In genomic region chr11:131037873-131038272, GRCh38 we compare ENCODE assay signal across 21 cellular contexts.
DNase-seq lines count a peak whose midpoint lies in the region; ATAC-seq and TF ChIP-seq lines count a peak whose summit lies in the region.
"Had no signal": no experiment of that assay in that cellular context is flagged by ENCODE, and none has a peak within 500 bp of the region (broad histone marks: within the 10 kb centered on the region; RNA-seq: fewer than 3 reads in every experiment).

No MANE protein-coding gene starts in this region.

- peak; percentile 23 for TF ChIP-seq CTCF in epithelial cell of proximal tubule (conservative IDR thresholded peaks at IDR 0.05; ENCODE audit: low read depth, low read length)
- peak; percentile 32 for TF ChIP-seq CTCF in progenitor cell of endocrine pancreas (IDR thresholded peaks at IDR 0.05; ENCODE audit: unreplicated experiment)
- TF ChIP-seq CTCF in HFFc6 (IDR thresholded peaks at IDR 0.05): no peak

- H2AFZ ChIP-seq in Karpas-422 (ENCODE audit: low read length): no peak overlapping the region
- H2AFZ ChIP-seq: hepatocyte, parathyroid adenoma had no signal

- H3K9me3 ChIP-seq in Karpas-422 (ENCODE audit: low read length): no peaks in the 10 kb centered on the region
- H3K9me3 ChIP-seq: thoracic aorta had no signal

- H3K27me3 ChIP-seq in Karpas-422 (ENCODE audit: low read length): no peaks in the 10 kb centered on the region
- H3K27me3 ChIP-seq: hepatocyte had no signal

- H4K20me1 ChIP-seq in Karpas-422 (ENCODE audit: insufficient read depth, low read depth, low read length): no peaks in the 10 kb centered on the region

- no peak for ATAC-seq in HG03439 (IDR thresholded peaks at IDR 0.05; ENCODE audit: unreplicated experiment)
- ATAC-seq: activated CD4-positive, CD25-positive, alpha-beta regulatory T cell treated with anti-CD3 and anti-CD28 coated beads, Interleukin-2, amount 50 U/mL, for 24 hours had no signal

- H3K27ac Mint-ChIP-seq in progenitor cell of endocrine pancreas (no peak overlapping the region), HFFc6 (no peak overlapping the region)
- H3K27ac Mint-ChIP-seq: activated naive CD4-positive, alpha-beta T cell treated with anti-CD3 and anti-CD28 coated beads, Interleukin-2, amount 50 U/mL, for 24 hours; CD4-positive, CD25-positive, alpha-beta regulatory T cell; naive B cell; stimulated activated naive B cell treated with anti-CD40 and anti-IgM and Interleukin-4, amounts not matched to agents 10 μg/mL and 1 μg/mL and 100 μg/mL, for 72 hours had no signal

- no peak overlapping the region for H3K9ac ChIP-seq in Karpas-422 (ENCODE audit: low read length)
- H3K9ac ChIP-seq: parathyroid adenoma had no signal

- no peaks in the 10 kb centered on the region for H3K9me2 ChIP-seq in Karpas-422 (replicated peaks; ENCODE audit: insufficient read depth, low read length)

- H3K36me3 Mint-ChIP-seq in progenitor cell of endocrine pancreas (ENCODE audit: insufficient read depth) (no peaks in the 10 kb centered on the region), HFFc6 (ENCODE audit: low read depth) (0 out of 2 replicates have a peak, but pooled peaks cover 6% of the 10 kb centered on the region)
- H3K36me3 Mint-ChIP-seq: activated naive CD4-positive, alpha-beta T cell treated with anti-CD3 and anti-CD28 coated beads, Interleukin-2, amount 50 U/mL, for 24 hours; CD4-positive, CD25-positive, alpha-beta regulatory T cell; naive B cell; stimulated activated naive B cell treated with anti-CD40 and anti-IgM and Interleukin-4, amounts not matched to agents 10 μg/mL and 1 μg/mL and 100 μg/mL, for 72 hours had no signal

- H3K4me1 ChIP-seq in Karpas-422 (ENCODE audit: low read length): no peaks in the 10 kb centered on the region

- H3K4me3 Mint-ChIP-seq in progenitor cell of endocrine pancreas (ENCODE audit: low read depth) (no peak overlapping the region), HFFc6 (no peak overlapping the region)
- H3K4me3 Mint-ChIP-seq: activated naive CD4-positive, alpha-beta T cell treated with anti-CD3 and anti-CD28 coated beads, Interleukin-2, amount 50 U/mL, for 24 hours; naive B cell; stimulated activated naive B cell treated with anti-CD40 and anti-IgM and Interleukin-4, amounts not matched to agents 10 μg/mL and 1 μg/mL and 100 μg/mL, for 72 hours had no signal

- H3K36me3 ChIP-seq in Karpas-422 (ENCODE audit: insufficient read depth, low read length): no peaks in the 10 kb centered on the region
- H3K36me3 ChIP-seq: thoracic aorta had no signal

- H3K79me2 ChIP-seq in Karpas-422 (ENCODE audit: low read length): no peaks in the 10 kb centered on the region
- H3K79me2 ChIP-seq: hepatocyte, parathyroid adenoma had no signal

- DNase-seq in NCI-H82 (lab: John Stamatoyannopoulos, UW) (peak; percentile 44), NCI-H82 treated with DMSO at 0.1 percent for 48 hours (lab: John Stamatoyannopoulos, UW; ENCODE audit: unreplicated experiment) (no peak), NCI-H1105 treated with DMSO at 0.1 percent for 48 hours (lab: John Stamatoyannopoulos, UW) (peak; percentile 45), epithelial cell of proximal tubule (ENCODE audit: low read depth) (no peak), progenitor cell of endocrine pancreas (ENCODE audit: low spot score, unreplicated experiment) (no peak), HFFc6 (no peak), Karpas-422 (no peak)
- DNase-seq: activated T-cell treated with anti-CD3 and anti-CD28 coated beads, Interleukin-2, amount 50 U/mL, for 48 hours; CD4-positive, CD25-positive, alpha-beta regulatory T cell; DND-41; islet precursor cell; naive B cell; NK-92 treated with Interleukin-12 subunit alpha and Interleukin-12 subunit beta, amount 100 ng/mL, for 24 hours; stimulated activated naive B cell treated with anti-CD40 and anti-IgM and Interleukin-4, amounts not matched to agents 10 μg/mL and 1 μg/mL and 100 μg/mL, for 72 hours; T1000 had no signal

- H3K4me1 Mint-ChIP-seq in progenitor cell of endocrine pancreas (ENCODE audit: low read depth): peaks cover 11% of the 10 kb centered on the region
- peaks cover 47% of the 10 kb centered on the region for H3K4me1 Mint-ChIP-seq in HFFc6 (ENCODE audit: low read depth)
- H3K4me1 Mint-ChIP-seq: activated naive CD4-positive, alpha-beta T cell treated with anti-CD3 and anti-CD28 coated beads, Interleukin-2, amount 50 U/mL, for 24 hours; CD4-positive, CD25-positive, alpha-beta regulatory T cell; naive B cell; stimulated activated naive B cell treated with anti-CD40 and anti-IgM and Interleukin-4, amounts not matched to agents 10 μg/mL and 1 μg/mL and 100 μg/mL, for 72 hours had no signal

- H3K4me3 ChIP-seq in epithelial cell of proximal tubule (ENCODE audit: low read depth, low read length) (no peak overlapping the region), Karpas-422 (ENCODE audit: low read length) (no peak overlapping the region)
- H3K4me3 ChIP-seq: hepatocyte, thoracic aorta had no signal

- H3K27ac ChIP-seq in Karpas-422 (ENCODE audit: low read length): no peak overlapping the region
- H3K27ac ChIP-seq: hepatocyte, parathyroid adenoma, thoracic aorta had no signal

- no peak overlapping the region for H3K4me2 ChIP-seq in Karpas-422 (ENCODE audit: low read depth, low read length, poor library complexity, severe bottlenecking)
- H3K4me2 ChIP-seq: hepatocyte had no signal

- H3K9me3 Mint-ChIP-seq in progenitor cell of endocrine pancreas (ENCODE audit: low read depth): no peaks in the 10 kb centered on the region
- no peaks in the 10 kb centered on the region for H3K9me3 Mint-ChIP-seq in HFFc6

- H3K27me3 Mint-ChIP-seq in progenitor cell of endocrine pancreas (peaks cover 23% of the 10 kb centered on the region), HFFc6 (ENCODE audit: insufficient read depth) (no peaks in the 10 kb centered on the region)
- H3K27me3 Mint-ChIP-seq: CD4-positive, CD25-positive, alpha-beta regulatory T cell had no signal

Comparison
In these comparisons a context has a peak if more than half of its experiments do, and no peak if none do; other contexts are left out.
1. DNase-seq: peak in NCI-H82 (single experiment) and NCI-H1105 treated with DMSO at 0.1 percent for 48 hours (single experiment); none in NCI-H82 treated with DMSO at 0.1 percent for 48 hours (single experiment), epithelial cell of proximal tubule (single experiment), progenitor cell of endocrine pancreas (single experiment), HFFc6 (single experiment) and Karpas-422 (single experiment).